ENCODE assay signal across 17 cellular contexts in genomic region chr2:38218995-38219394, GRCh38.
DNase-seq lines count a peak whose midpoint lies in the region; ATAC-seq and TF ChIP-seq lines count a peak whose summit lies in the region.
"Had no signal": no experiment of that assay in that cellular context is flagged by ENCODE, and none has a peak within 500 bp of the region (broad histone marks: within the 10 kb centered on the region; RNA-seq: fewer than 3 reads in every experiment).

No MANE protein-coding gene starts in this region.

- no peak overlapping the region for H3K23ac ChIP-seq in neuronal stem cell (ENCODE audit: low read depth, low read length, poor library complexity)

- peak overlapping the region in 9 of 11 experiments; percentile 9 to 70 (median 31); a peak in 12 of 22 replicates for H3K4me2 ChIP-seq in BLaER1 treated with 17β-estradiol and CSF1 and Interleukin-3, amounts not matched to agents 10 nM and 100 nM
- H3K4me2 ChIP-seq in neuronal stem cell (ENCODE audit: insufficient read depth, low read length, poor library complexity, severe bottlenecking): no peak overlapping the region

- H3K4me1 ChIP-seq in BLaER1 treated with 17β-estradiol and CSF1 and Interleukin-3, amounts not matched to agents 10 nM and 100 nM: peaks cover 5 to 24% (median 15%) of the 10 kb centered on the region in 10 experiments; a peak in 19 of 20 replicates
- H3K4me1 ChIP-seq in neuronal stem cell (ENCODE audit: control insufficient read depth in 2 of 2, insufficient read depth in 1 of 2, low read depth in 1 of 2, low read length in 2 of 2) (peaks cover 2 to 18% of the 10 kb centered on the region in 2 donors), uterus (peaks cover 0 to 3% of the 10 kb centered on the region in 2 donors)

- no peak overlapping the region for H3K4ac ChIP-seq in neuronal stem cell (ENCODE audit: low read length)

- no peak overlapping the region for H4K8ac ChIP-seq in neuronal stem cell (ENCODE audit: low read depth, low read length)

- H3K36me3 ChIP-seq in BLaER1 treated with 17β-estradiol and CSF1 and Interleukin-3, amounts not matched to agents 10 nM and 100 nM: no peaks in the 10 kb centered on the region
- H3K36me3 ChIP-seq in WERI-Rb-1: no peaks in the 10 kb centered on the region
- H3K36me3 ChIP-seq in neuronal stem cell (replicated peaks in 1 of 2; ENCODE audit: control insufficient read depth in 2 of 2, insufficient read depth in 2 of 2, low read length in 2 of 2): no peaks in the 10 kb centered on the region
- no peaks in the 10 kb centered on the region for H3K36me3 ChIP-seq in uterus

- no peak overlapping the region for H3K18ac ChIP-seq in neuronal stem cell (ENCODE audit: low read length)

- ATAC-seq in HG03565 (IDR thresholded peaks at IDR 0.05; ENCODE audit: unreplicated experiment) (no peak), GM21447 (IDR thresholded peaks at IDR 0.05; ENCODE audit: unreplicated experiment) (no peak)
- ATAC-seq: GM12878, K562 had no signal

- H4K91ac ChIP-seq in neuronal stem cell (ENCODE audit: low read depth, low read length, poor library complexity): no peak overlapping the region

- no peak overlapping the region for H3K27ac ChIP-seq in BLaER1 treated with 17β-estradiol and CSF1 and Interleukin-3, amounts not matched to agents 10 nM and 100 nM
- H3K27ac ChIP-seq in WERI-Rb-1: peak overlapping the region; percentile 70
- no peak overlapping the region for H3K27ac ChIP-seq in neuronal stem cell (replicated peaks; ENCODE audit: low read length)
- peak overlapping the region; percentile 81 to 83 for H3K27ac ChIP-seq in uterus

- no peak overlapping the region for H2BK12ac ChIP-seq in neuronal stem cell (ENCODE audit: low read length)

- H3K9ac ChIP-seq in BLaER1 treated with 17β-estradiol and CSF1 and Interleukin-3, amounts not matched to agents 10 nM and 100 nM: no peak overlapping the region
- H3K9ac ChIP-seq in neuronal stem cell (ENCODE audit: low read depth, low read length, poor library complexity): no peak overlapping the region

- H3K14ac ChIP-seq in neuronal stem cell (ENCODE audit: low read length): no peak overlapping the region

- no peak for TF ChIP-seq POLR2A in uterus (IDR thresholded peaks at IDR 0.05)

- H3K9me3 ChIP-seq in BLaER1 treated with 17β-estradiol and CSF1 and Interleukin-3, amounts not matched to agents 10 nM and 100 nM (replicated peaks in 1 of 11): peaks cover 7 to 25% (median 13%) of the 10 kb centered on the region in 11 experiments; a peak in 21 of 22 replicates
- H3K9me3 ChIP-seq in WERI-Rb-1 (ENCODE audit: severe bottlenecking) (peaks cover 4% of the 10 kb centered on the region), neuronal stem cell (replicated peaks in 1 of 2; ENCODE audit: control insufficient read depth in 2 of 2, insufficient read depth in 1 of 2, low read depth in 1 of 2, low read length in 2 of 2) (peaks cover 0 to 3% of the 10 kb centered on the region in 2 donors), uterus (no peaks in the 10 kb centered on the region)

- no peak overlapping the region for H3K4me3 ChIP-seq in BLaER1 treated with 17β-estradiol and CSF1 and Interleukin-3, amounts not matched to agents 10 nM and 100 nM
- H3K4me3 ChIP-seq in WERI-Rb-1 (ENCODE audit: low read depth, low read length) (no peak overlapping the region), neuronal stem cell (ENCODE audit: low read length in 2 of 2) (no peak overlapping the region), uterus (no peak overlapping the region)
- H3K4me3 ChIP-seq: GM12878, K562 had no signal

- intact Hi-C loops in uterus (cut with DNase I; ENCODE audit: low total_unique reads): no loop called here

- no peak for DNase-seq in WERI-Rb-1
- no peak for DNase-seq in neuronal stem cell (ENCODE audit: low spot score)
- DNase-seq in uterus: no peak
- no peak for DNase-seq in NCI-H446 treated with DMSO at 0.1 percent for 48 hours (lab: John Stamatoyannopoulos, UW)
- DNase-seq: 8988T; AML-193; C1 segment of cervical spinal cord; Calu3; CD4-positive, alpha-beta T cell; DMS79; HCEC 1CT; HFFc6 had no signal

- no peaks in the 10 kb centered on the region for H4K20me1 ChIP-seq in BLaER1 treated with 17β-estradiol and CSF1 and Interleukin-3, amounts not matched to agents 10 nM and 100 nM

- no peak overlapping the region for H2AK5ac ChIP-seq in neuronal stem cell (ENCODE audit: low read depth, low read length)

- no peak overlapping the region for H2BK15ac ChIP-seq in neuronal stem cell (ENCODE audit: low read length)

- H3K79me1 ChIP-seq in neuronal stem cell (ENCODE audit: low read depth, low read length): no peaks in the 10 kb centered on the region

- TF ChIP-seq CTCF in WERI-Rb-1 (IDR thresholded peaks at IDR 0.05; ENCODE audit: low read depth, low read length): no peak
- no peak for TF ChIP-seq CTCF in uterus (IDR thresholded peaks at IDR 0.05)

- no CpG with 5 or more reads among the region's 5 CpGs for WGBS in neuronal stem cell (ENCODE audit: extremely low coverage in 2 of 2, insufficient read length in 2 of 2, insufficient replicate concordance in 1 of 2), 2 donors

- H2AFZ ChIP-seq in neuronal stem cell (ENCODE audit: low read length): peak overlapping the region; percentile 50

- H2BK5ac ChIP-seq in neuronal stem cell (ENCODE audit: low read length): no peak overlapping the region

- H2BK120ac ChIP-seq in neuronal stem cell (ENCODE audit: low read depth, low read length): no peak overlapping the region

- no peaks in the 10 kb centered on the region for H3K27me3 ChIP-seq in BLaER1 treated with 17β-estradiol and CSF1 and Interleukin-3, amounts not matched to agents 10 nM and 100 nM
- no peaks in the 10 kb centered on the region for H3K27me3 ChIP-seq in WERI-Rb-1 (ENCODE audit: insufficient read depth, low read depth, severe bottlenecking)
- no peaks in the 10 kb centered on the region for H3K27me3 ChIP-seq in neuronal stem cell (ENCODE audit: control insufficient read depth in 3 of 3, insufficient read depth in 3 of 3, low read depth in 1 of 3, low read length in 3 of 3)
- no peaks in the 10 kb centered on the region for H3K27me3 ChIP-seq in uterus

Comparison
In these comparisons a context has a peak if more than half of its experiments do, and no peak if none do; other contexts are left out.
1. H3K27ac ChIP-seq: peak in WERI-Rb-1 (single experiment) and uterus (2 of 2); none in BLaER1 treated with 17β-estradiol and CSF1 and Interleukin-3, amounts not matched to agents 10 nM and 100 nM (0 of 11) and neuronal stem cell (single experiment).